In genomic region chr4:183960021-183960420, GRCh38 we compare ENCODE assay signal across 8 cellular contexts. TPM values are rescaled to one million over a fixed set of nuclear protein-coding genes. Genes with fewer than 3 reads are reported as not detected.
A peak's percentile ranks its signal among the peaks of the same experiment; 100 is the strongest.
DNase-seq lines count a peak whose midpoint lies in the region; TF ChIP-seq lines count a peak whose summit lies in the region.

No MANE protein-coding gene starts in this region.

- H3K27ac ChIP-seq in sigmoid colon = peak overlapping the region in 1 of 4 donors; percentile 12

- no peak for TF ChIP-seq POLR2A in sigmoid colon (IDR thresholded peaks at IDR 0.05)

- H3K36me3 ChIP-seq in sigmoid colon = no peaks in the 10 kb centered on the region

- no peak for TF ChIP-seq EP300 in sigmoid colon (IDR thresholded peaks at IDR 0.05)

- H3K27me3 ChIP-seq in sigmoid colon = no peaks in the 10 kb centered on the region

- 14 to 44% methylated on average over 8 of the region's 8 CpGs for WGBS in sigmoid colon, 2 donors

- peaks cover 0 to 13% (median 5%) of the 10 kb centered on the region in 4 donors for H3K4me1 ChIP-seq in sigmoid colon

- in situ Hi-C loops in SK-MEL-5 (cut with HindIII; ENCODE audit: low pct_unique_long_range_greater_than_20kb, low sequenced_read_pairs) = no loop called here

- peak; percentile 10 for DNase-seq in HT1080 (ENCODE audit: low read depth)
- peak; percentile 59 for DNase-seq in SK-MEL-5 (ENCODE audit: low read depth, low spot score)
- peak; percentile 73 to 98 (median 94) for DNase-seq in head of caudate nucleus
- DNase-seq in sigmoid colon = peak; percentile 68
- DNase-seq in HUDEP-2 (lab: John Stamatoyannopoulos, UW; ENCODE audit: unreplicated experiment in 76 of 76) = no peak
- no peak for DNase-seq in 8988T
- DNase-seq in activated effector memory CD4-positive, alpha-beta T cell treated with Interleukin-2 at 50 U/mL for 16 hours = no peak
- DNase-seq in central memory CD4-positive, alpha-beta T cell = no peak

- peak overlapping the region in 2 of 4 donors; percentile 15 to 25 for H3K4me3 ChIP-seq in sigmoid colon

- TF ChIP-seq CTCF in sigmoid colon (IDR thresholded peaks at IDR 0.05) = no peak

- no peaks in the 10 kb centered on the region for H3K9me3 ChIP-seq in sigmoid colon

- intact Hi-C loops in head of caudate nucleus (cut with DNase I) = loop anchor here (5.0 kb wide), 1 partner anchor 53 kb away; the partner anchor contains the start of gene STOX2
- intact Hi-C loops in sigmoid colon (cut with DNase I) = no loop called here

RNA-seq across cellular contexts. Expression of gene STOX2, which starts 54.9 kb away (rescaled TPM):
- not detected in 2 replicates for total RNA-seq in HT1080 (2014; rRNA removed; shearing (Covaris generic))
- polyA plus RNA-seq in HT1080 (2015; cell fraction: cytosol; rRNA removed) = 0.21 TPM in 1 of 2 replicates, not detected in the other
- polyA plus RNA-seq in HT1080 (2015; cell fraction: nucleus; rRNA removed) = not detected in 2 replicates
- total RNA-seq in SK-MEL-5 (2014; rRNA removed; shearing (Covaris generic)) = 2.1 and 2.5 TPM in 2 replicates
- polyA plus RNA-seq in SK-MEL-5 (2015; cell fraction: cytosol; rRNA removed) = 0.42 and 1.4 TPM in 2 replicates
- 2.2 and 4.9 TPM in 2 replicates for polyA plus RNA-seq in SK-MEL-5 (2015; cell fraction: nucleus; rRNA removed)
- 1 to 10 TPM; 2.2 to 9.6 (median 5.7) TPM for total RNA-seq in sigmoid colon
- polyA plus RNA-seq in sigmoid colon = under 1 TPM; under 0.01 to 0.89 (median 0.23) TPM

Comparison
In these comparisons a context has a peak if more than half of its experiments do, and no peak if none do; other contexts are left out.
1. DNase-seq: peak in HT1080 (single experiment), SK-MEL-5 (single experiment), head of caudate nucleus (42 of 42) and sigmoid colon (single experiment); none in HUDEP-2 (0 of 76), 8988T (single experiment), activated effector memory CD4-positive, alpha-beta T cell treated with Interleukin-2 at 50 U/mL for 16 hours (single experiment) and central memory CD4-positive, alpha-beta T cell (single experiment).